In genomic region chr6:105136433-105137350, GRCh38 we compare ENCODE assay signal across 8 cellular contexts. TPM values are rescaled to one million over a fixed set of nuclear protein-coding genes. Genes with fewer than 3 reads are reported as not detected.
DNase-seq lines count a peak whose midpoint lies in the region; ATAC-seq, FAIRE-seq and TF ChIP-seq lines count a peak whose summit lies in the region.

No MANE protein-coding gene starts in this region.

- peak overlapping the region; percentile 87 for H3K4me2 ChIP-seq in A549

- H3K27ac Mint-ChIP-seq in activated naive CD4-positive, alpha-beta T cell treated with anti-CD3 and anti-CD28 coated beads, Interleukin-2, amount 50 U/mL, for 24 hours: no peak overlapping the region

- POLR2A ChIA-PET in A549 (lab: Yijun Ruan, JAX): no interaction called here

- CTCF ChIA-PET in A549 (lab: Yijun Ruan, JAX): interaction anchor here (0.6 to 1.8 kb wide), 8 partner anchors 8 to 227 kb away, joined by 3 to 5 read pairs (median 4); no protein-coding TSS in a partner anchor

- TF ChIP-seq CTCF in A549 (IDR thresholded peaks at IDR 0.05): no peak
- peak; percentile 21; the same call in 1 of the 3 replicates for TF ChIP-seq CTCF in GM12872 (IDR thresholded peaks at IDR 0.05; ENCODE audit: insufficient read depth, low read depth, low read length)

- TF ChIP-seq EP300 in A549 (IDR thresholded peaks at IDR 0.05): no peak

- FAIRE-seq in A549 (lab: Jason Lieb, UNC): no peak

- TF ChIP-seq RAD21 in A549 (conservative IDR thresholded peaks at IDR 0.05 in 1 of 2, IDR thresholded peaks at IDR 0.05 in 1 of 2): no peak

- peaks cover 17% of the 10 kb centered on the region for H3K4me1 Mint-ChIP-seq in activated naive CD4-positive, alpha-beta T cell treated with anti-CD3 and anti-CD28 coated beads, Interleukin-2, amount 50 U/mL, for 24 hours

- WGBS in A549 (ENCODE audit: missing lambda C conversion rate): 5% methylated on average over 10 of the region's 122 CpGs

- H3K27ac ChIP-seq in A549: peak overlapping the region; percentile 92 to 94

- peak; percentile 22; the same call in 1 of the 2 replicates for TF ChIP-seq POLR2A in A549 (IDR thresholded peaks at IDR 0.05; ENCODE audit: low read length)

- intact Hi-C loops in Right ventricle myocardium inferior (cut with DNase I): loop anchor here (2.0 to 5.0 kb wide), 3 partner anchors 28 to 226 kb away; no protein-coding TSS in a partner anchor

- ATAC-seq in A549: peak; percentile 90 to 91
- peak; percentile 69 for ATAC-seq in HG02759 (IDR thresholded peaks at IDR 0.05; ENCODE audit: unreplicated experiment)
- ATAC-seq in Right ventricle myocardium inferior: peak; percentile 85

- H3K4me3 Mint-ChIP-seq in activated naive CD4-positive, alpha-beta T cell treated with anti-CD3 and anti-CD28 coated beads, Interleukin-2, amount 50 U/mL, for 24 hours: peak overlapping the region; percentile 70

- no peaks in the 10 kb centered on the region for H3K9me3 Mint-ChIP-seq in activated naive CD4-positive, alpha-beta T cell treated with anti-CD3 and anti-CD28 coated beads, Interleukin-2, amount 50 U/mL, for 24 hours

- H3K4me1 ChIP-seq in A549: peaks cover 18% of the 10 kb centered on the region; the same call in 1 of the 3 replicates

- no peaks in the 10 kb centered on the region for H3K9me3 ChIP-seq in A549

- H3K36me3 Mint-ChIP-seq in activated naive CD4-positive, alpha-beta T cell treated with anti-CD3 and anti-CD28 coated beads, Interleukin-2, amount 50 U/mL, for 24 hours: no peaks in the 10 kb centered on the region

- DNase-seq in A549 (ENCODE audit: low read depth in 1 of 2, low spot score in 1 of 2) (peak; percentile 45 to 57), NCI-H345 treated with DMSO at 0.1 percent for 48 hours (lab: John Stamatoyannopoulos, UW; ENCODE audit: unreplicated experiment) (peak; percentile 56), Right ventricle myocardium inferior (ENCODE audit: missing footprints) (peak; percentile 78), nucleus accumbens (lab: John Stamatoyannopoulos, UW) (peak in 47 of 56 donors; percentile 8 to 82 (median 54))
- DNase-seq in activated effector memory CD4-positive, alpha-beta T cell treated with Interleukin-2 at 50 U/mL for 16 hours: no peak

- H3K4me3 ChIP-seq in A549: peak overlapping the region; percentile 94

- peaks cover 56% of the 10 kb centered on the region for H3K27me3 Mint-ChIP-seq in activated naive CD4-positive, alpha-beta T cell treated with anti-CD3 and anti-CD28 coated beads, Interleukin-2, amount 50 U/mL, for 24 hours

TF ChIP-seq in A549, 52 proteins besides CTCF, POLR2A, EP300 and RAD21:
- TF ChIP-seq BCL3 (IDR thresholded peaks at IDR 0.05): no peak
- no peak for TF ChIP-seq HEYL (CRISPR knock-in tag; IDR thresholded peaks at IDR 0.05)
- no peak for TF ChIP-seq SMC3 (IDR thresholded peaks at IDR 0.05)
- TF ChIP-seq E2F6 (IDR thresholded peaks at IDR 0.05; ENCODE audit: borderline replicate concordance, low read depth): peak; percentile 23; the same call in 1 of the 2 replicates
- TF ChIP-seq HOXB13 (CRISPR knock-in tag; IDR thresholded peaks at IDR 0.05; ENCODE audit: low read depth): no peak
- no peak for TF ChIP-seq USF2 (IDR thresholded peaks at IDR 0.05)
- no peak for TF ChIP-seq RNF2 (IDR thresholded peaks at IDR 0.05; ENCODE audit: borderline replicate concordance, low read depth)
- 0 out of 5 replicates have a peak, but pooled peaks of 1 of the 2 experiments have one; percentile 40 for TF ChIP-seq JUN (IDR thresholded peaks at IDR 0.05)
- no peak for TF ChIP-seq ELK1 (IDR thresholded peaks at IDR 0.05; ENCODE audit: low read depth, low read length)
- TF ChIP-seq ZFP36 (IDR thresholded peaks at IDR 0.05; ENCODE audit: borderline replicate concordance, partially characterized antibody): no peak
- TF ChIP-seq EHMT2 (IDR thresholded peaks at IDR 0.05; ENCODE audit: low read depth): no peak
- TF ChIP-seq MAX (IDR thresholded peaks at IDR 0.05): peak; percentile 54
- no peak for TF ChIP-seq PBX3 (IDR thresholded peaks at IDR 0.05)
- TF ChIP-seq CBX8 (IDR thresholded peaks at IDR 0.05): no peak
- no peak for TF ChIP-seq CEBPB (IDR thresholded peaks at IDR 0.05)
- peak; percentile 21; the same call in 1 of the 2 replicates for TF ChIP-seq PHF8 (IDR thresholded peaks at IDR 0.05; ENCODE audit: borderline replicate concordance, low read depth)
- no peak for TF ChIP-seq POLR2AphosphoS2 (conservative IDR thresholded peaks at IDR 0.05; ENCODE audit: low read length)
- no peak for TF ChIP-seq HOXA7 (CRISPR knock-in tag; IDR thresholded peaks at IDR 0.05)
- TF ChIP-seq FOXS1 (CRISPR knock-in tag; IDR thresholded peaks at IDR 0.05): no peak
- TF ChIP-seq ATOH8 (CRISPR knock-in tag; IDR thresholded peaks at IDR 0.05; ENCODE audit: low read depth): no peak
- TF ChIP-seq RCOR1 (IDR thresholded peaks at IDR 0.05; ENCODE audit: low read depth, low read length): no peak

RNA-seq across cellular contexts. Expression of gene POPDC3, which starts 43.1 kb away (rescaled TPM):
- polyA plus RNA-seq in A549 (2011; rRNA removed): 54.9 and 55.9 TPM in 2 replicates
- 13.6 and 14.6 TPM in 2 replicates for polyA plus RNA-seq in A549 (2012; cell fraction: cytosol; rRNA removed)
- polyA plus RNA-seq in A549 (2012; cell fraction: nucleus; rRNA removed): 3.5 and 6.0 TPM in 2 replicates
- polyA plus RNA-seq in A549 (2017; fragmentation: RNase III; extraction: RNeasy Plus Mini Kit Qiagen cat#74134 plus additional on column Dnase treatment): 19.7 to 21.9 TPM (median 19.9 TPM) in 3 replicates
- 9.1 and 9.3 TPM in 2 replicates for polyA minus RNA-seq in A549 (2011; rRNA and poly(A)+ RNA removed)
- total RNA-seq in Right ventricle myocardium inferior: 47.8 TPM
